7 cellular contexts compared by ENCODE assay signal in the genomic region with DNA sequence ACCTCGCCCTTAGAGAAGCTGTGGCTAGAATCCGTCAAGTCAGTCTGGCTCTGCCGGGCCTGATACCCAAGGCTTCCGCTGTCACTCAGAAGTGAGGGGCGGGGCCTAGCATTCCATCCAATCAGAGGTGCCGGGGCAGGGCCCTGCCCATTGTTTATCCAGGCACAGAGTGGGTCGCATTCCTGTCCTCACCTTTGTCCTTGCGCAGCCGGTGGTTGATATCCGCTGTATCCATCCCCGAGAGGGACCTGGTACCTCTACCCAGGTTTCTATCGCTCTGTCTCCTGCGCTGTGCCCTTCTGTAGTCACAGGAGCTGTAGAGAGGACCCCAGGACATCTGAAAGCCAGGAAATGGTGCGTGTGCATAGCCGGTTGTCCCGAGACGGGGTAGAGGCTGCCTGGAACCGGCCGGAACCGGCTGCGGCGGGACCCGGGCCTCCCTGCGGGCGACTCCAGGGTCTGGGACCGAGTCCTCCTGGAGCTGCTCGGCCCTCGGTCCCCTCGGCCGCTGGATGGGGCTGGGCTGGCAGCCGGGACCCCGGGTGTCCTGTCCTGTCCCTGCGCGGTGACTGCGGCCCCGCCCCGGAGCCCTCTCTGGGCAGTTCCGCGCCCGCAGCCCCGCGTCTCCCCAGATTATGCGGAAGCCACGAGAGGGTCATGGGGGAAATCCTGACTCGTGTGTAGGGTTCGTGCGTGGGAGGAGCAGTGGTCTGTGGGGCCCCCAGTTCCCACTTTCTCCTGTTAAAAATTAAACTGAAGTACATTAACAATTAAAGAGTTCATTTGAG. TPM values are rescaled to one million over a fixed set of nuclear protein-coding genes. Genes with fewer than 3 reads are reported as not detected.
A peak's percentile ranks its signal among the peaks of the same experiment; 100 is the strongest.
DNase-seq lines count a peak whose midpoint lies in the region; ATAC-seq and TF ChIP-seq lines count a peak whose summit lies in the region.

A gene (plus strand): TSS at position 183 of the 788 bp plus-strand sequence. CDS start 169 bp downstream, at position 352.

- peaks cover 0 to 5% (median 0%) of the 10 kb centered on the region in 4 donors for H3K4me1 ChIP-seq in right lobe of liver

- H3K27ac ChIP-seq in dorsolateral prefrontal cortex = peak within 1 kb of the TSS; percentile 75 to 99 (median 96)
- peak within 1 kb of the TSS; percentile 84 to 92 (median 88) for H3K27ac ChIP-seq in right lobe of liver

- H3K4me3 Mint-ChIP-seq in activated CD4-positive, alpha-beta memory T cell treated with anti-CD3 and anti-CD28 coated beads for 36 hours = peak within 1 kb of the TSS; percentile 88

- peak within 1 kb of the TSS; percentile 79 for H3K27ac Mint-ChIP-seq in activated CD4-positive, alpha-beta memory T cell treated with anti-CD3 and anti-CD28 coated beads for 36 hours

- H3K9me3 Mint-ChIP-seq in activated CD4-positive, alpha-beta memory T cell treated with anti-CD3 and anti-CD28 coated beads for 36 hours = no peaks in the 10 kb centered on the region

- peaks cover 0 to 5% (median 0%) of the 10 kb centered on the region in 4 donors for H3K9me3 ChIP-seq in right lobe of liver

- 2% methylated on average over 15 of the region's 47 CpGs for WGBS in right lobe of liver (ENCODE audit: insufficient coverage, low coverage, low lambda C conversion rate, missing lambda C conversion rate)

- no peaks in the 10 kb centered on the region for H3K27me3 Mint-ChIP-seq in activated CD4-positive, alpha-beta memory T cell treated with anti-CD3 and anti-CD28 coated beads for 36 hours

- POLR2A ChIA-PET in activated CD4-positive, alpha-beta memory T cell treated with anti-CD3 and anti-CD28 coated beads for 36 hours (lab: Charles Lee) = interaction anchor here (0.7 to 1.7 kb wide), 3 partner anchors 24 to 175 kb away, joined by 3 to 7 read pairs (median 3); a partner anchor contains a TSS

- H3K4me1 Mint-ChIP-seq in activated CD4-positive, alpha-beta memory T cell treated with anti-CD3 and anti-CD28 coated beads for 36 hours (ENCODE audit: low read depth) = peaks cover 20% of the 10 kb centered on the region

- H3K4me3 ChIP-seq in dorsolateral prefrontal cortex (peak within 1 kb of the TSS; percentile 54 to 96 (median 81)), right lobe of liver (peak within 1 kb of the TSS; percentile 53 to 65 (median 65))

- H3K36me3 Mint-ChIP-seq in activated CD4-positive, alpha-beta memory T cell treated with anti-CD3 and anti-CD28 coated beads for 36 hours = no peaks in the 10 kb centered on the region

- H3K36me3 ChIP-seq in right lobe of liver = no peaks in the 10 kb centered on the region

- H3K27me3 ChIP-seq in dorsolateral prefrontal cortex = no peaks in the 10 kb centered on the region
- H3K27me3 ChIP-seq in right lobe of liver = no peaks in the 10 kb centered on the region

- DNase-seq in NCI-H748 treated with DMSO at 0.1 percent for 48 hours (lab: John Stamatoyannopoulos, UW) (peak; percentile 52), dorsolateral prefrontal cortex (peak; percentile 93 to 98 (median 96)), right lobe of liver (peak; percentile 86 to 93 (median 91))
- DNase-seq in activated CD4-positive, alpha-beta memory T cell treated with anti-CD3 and anti-CD28 coated beads for 36 hours = peak; percentile 94
- DNase-seq in stimulated activated CD4-positive, alpha-beta T cell treated with anti-CD3 and anti-CD28 coated beads, Interleukin-4, amount 100 ng/mL, for 1 hour = peak; percentile 87

- peak in 16 of 56 donors; percentile 0 to 65 (median 22) for TF ChIP-seq CTCF in dorsolateral prefrontal cortex (IDR thresholded peaks at IDR 0.05 in 54 of 56, conservative IDR thresholded peaks at IDR 0.05 in 2 of 56; ENCODE audit: low read depth in 1 of 56, partially characterized antibody in 56 of 56)
- no peak for TF ChIP-seq CTCF in right lobe of liver (IDR thresholded peaks at IDR 0.05)

- ATAC-seq in GM18867 (IDR thresholded peaks at IDR 0.05; ENCODE audit: unreplicated experiment) (peak; percentile 87), HG03103 (IDR thresholded peaks at IDR 0.05; ENCODE audit: low read depth, unreplicated experiment) (peak; percentile 74), right lobe of liver (peak; percentile 95 to 98 (median 97))

- intact Hi-C loops in activated CD4-positive, alpha-beta memory T cell treated with anti-CD3 and anti-CD28 coated beads for 36 hours (cut with micrococcal nuclease) = loop anchor here (1.0 kb wide), 4 partner anchors 23 to 175 kb away; a partner anchor contains a TSS
- intact Hi-C loops in dorsolateral prefrontal cortex (cut with DNase I) (loop anchor here (1.0 to 10.0 kb wide), 5 partner anchors 23 to 180 kb away; a partner anchor contains a TSS), right lobe of liver (cut with DNase I) (no loop called here)

- CTCF ChIA-PET in activated CD4-positive, alpha-beta memory T cell treated with anti-CD3 and anti-CD28 coated beads for 36 hours (lab: Charles Lee) = interaction anchor here (0.6 to 3.9 kb wide), 9 partner anchors 23 to 176 kb away, joined by 3 to 106 read pairs (median 7); a partner anchor contains a TSS

- TF ChIP-seq POLR2A in right lobe of liver (IDR thresholded peaks at IDR 0.05) = peak; percentile 19

RNA-seq across cellular contexts. Expression of the gene that starts here (rescaled TPM):
- 1 to 10 TPM in 1 of 2 experiments, under 1 TPM in 1; 0.97 to 1.6 TPM for total RNA-seq in activated CD4-positive, alpha-beta memory T cell treated with anti-CD3 and anti-CD28 coated beads for 36 hours
- 10 to 100 TPM in 7 of 120 experiments, 1 to 10 TPM in 113; 1.5 to 12.0 (median 6.0) TPM for total RNA-seq in dorsolateral prefrontal cortex
- total RNA-seq in right lobe of liver = 1 to 10 TPM in 2 of 6 experiments, under 1 TPM in 4; 0.25 to 2.6 (median 0.70) TPM

Comparison
In these comparisons a context has a peak if more than half of its experiments do, and no peak if none do; other contexts are left out.
1. Peak in every context shown above with its lines: DNase-seq, ATAC-seq, H3K4me3 ChIP-seq and H3K27ac ChIP-seq.
2. intact Hi-C loops: an anchor here in activated CD4-positive, alpha-beta memory T cell treated with anti-CD3 and anti-CD28 coated beads for 36 hours (1.0 kb wide) and dorsolateral prefrontal cortex (1.0 to 10.0 kb wide); none called in right lobe of liver.